In the genomic region with DNA sequence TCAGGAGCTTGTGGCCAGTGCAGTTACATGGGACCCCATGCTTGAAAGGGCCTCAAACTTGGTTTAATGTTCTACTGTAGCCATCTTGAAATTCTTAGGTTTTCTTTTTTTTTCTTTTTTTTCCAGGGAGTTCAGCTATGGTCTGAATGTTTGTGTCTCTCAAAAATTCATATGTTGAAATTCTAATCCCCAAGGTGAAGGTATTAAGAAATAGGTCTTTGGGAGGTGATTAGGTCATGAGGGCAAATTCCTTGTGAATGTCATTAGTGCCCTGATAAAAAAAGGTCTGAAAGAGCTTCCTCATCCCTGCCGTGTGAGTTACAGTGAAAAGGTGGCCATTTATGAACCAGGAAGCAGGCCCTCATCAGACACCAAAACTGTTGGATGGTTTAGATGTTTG, we compare ENCODE assay signal across 34 cellular contexts.
"Had no signal": no experiment of that assay in that cellular context is flagged by ENCODE, and none has a peak within 500 bp of the region (broad histone marks: within the 10 kb centered on the region; RNA-seq: fewer than 3 reads in every experiment).

No MANE protein-coding gene starts in this region.

- H3K27ac ChIP-seq: KMS-11 had no signal

- H3K9me3 ChIP-seq: MG63 had no signal

- H3K4me3 ChIP-seq: MG63 had no signal

- H3K36me3 ChIP-seq: MG63 had no signal

- DNase-seq: Karpas-422, Kasumi-1, MG63, MM.1S, MV-4-11, NCI-H1048, NCI-H1092, NCI-H1092 treated with DMSO at 0.1 percent for 48 hours, NCI-H1105, NCI-H1105 treated with DMSO at 0.1 percent for 48 hours, NCI-H1417, NCI-H1417 treated with DMSO at 0.1 percent for 48 hours, NCI-H1436, NCI-H1436 treated with DMSO at 0.1 percent for 48 hours, NCI-H146, NCI-H1694, NCI-H1694 treated with DMSO at 0.1 percent for 48 hours, NCI-H187, NCI-H187 treated with DMSO at 0.1 percent for 48 hours, NCI-H1930, NCI-H2029, NCI-H2029 treated with DMSO at 0.1 percent for 48 hours, NCI-H2081, NCI-H2081 treated with DMSO at 0.1 percent for 48 hours, NCI-H2107, NCI-H2171, NCI-H2171 treated with DMSO at 0.1 percent for 48 hours, NCI-H2227 treated with DMSO at 0.1 percent for 48 hours, NCI-H226, NCI-H345, NCI-H446, NCI-H446 treated with DMSO at 0.1 percent for 48 hours, NCI-H510A had no signal

- H3K27me3 ChIP-seq: MG63 had no signal
